In genomic region chr22:29216873-29217666, GRCh38 we compare ENCODE assay signal across 13 cellular contexts. TPM values are rescaled to one million over a fixed set of nuclear protein-coding genes. Genes with fewer than 3 reads are reported as not detected.
DNase-seq lines count a peak whose midpoint lies in the region; ATAC-seq and TF ChIP-seq lines count a peak whose summit lies in the region.
"Had no signal": no experiment of that assay in that cellular context is flagged by ENCODE, and none has a peak within 500 bp of the region (broad histone marks: within the 10 kb centered on the region; RNA-seq: fewer than 3 reads in every experiment).

No MANE protein-coding gene starts in this region.

- H3K27ac ChIP-seq in RWPE2 (ENCODE audit: poor library complexity, severe bottlenecking), result no peak overlapping the region

- ATAC-seq in RWPE2 (ENCODE audit: low read depth) (peak; percentile 49; the same call in 2 of the 3 replicates), sciatic nerve (peak; percentile 66), GM18519 (IDR thresholded peaks at IDR 0.05; ENCODE audit: low FRiP score, unreplicated experiment) (no peak)

- DNase-seq in GM03348 (ENCODE audit: low spot score), result peak; percentile 74
- DNase-seq in RWPE2 (ENCODE audit: low spot score), result peak; percentile 57
- DNase-seq in globus pallidus (ENCODE audit: low spot score), result peak; percentile 12
- no peak for DNase-seq in sciatic nerve (ENCODE audit: low spot score)
- DNase-seq in NCI-H1694 (lab: John Stamatoyannopoulos, UW), result no peak
- no peak for DNase-seq in NCI-H524 (lab: John Stamatoyannopoulos, UW)
- no peak for DNase-seq in activated T-cell treated with anti-CD3 and anti-CD28 coated beads for 4 hours
- DNase-seq: activated CD4-positive, alpha-beta T cell treated with anti-CD3 and anti-CD28 coated beads, Interleukin-2, amount 50 U/mL, for 1 hour; activated naive CD8-positive, alpha-beta T cell treated with anti-CD3 and anti-CD28 coated beads for 36 hours; effector CD8-positive, alpha-beta T cell; NCI-H2107 had no signal

- H3K4me3 ChIP-seq in RWPE2 (ENCODE audit: severe bottlenecking), result no peak overlapping the region

- intact Hi-C loops in sciatic nerve (cut with DNase I), result no loop called here

- no peaks in the 10 kb centered on the region for H3K4me1 ChIP-seq in RWPE2 (ENCODE audit: insufficient read depth, poor library complexity, severe bottlenecking)

- no peaks in the 10 kb centered on the region for H3K27me3 ChIP-seq in RWPE2 (ENCODE audit: insufficient read depth, poor library complexity, severe bottlenecking)

- TF ChIP-seq CTCF in RWPE2 (IDR thresholded peaks at IDR 0.05; ENCODE audit: poor library complexity, severe bottlenecking), result no peak

- H3K9me3 ChIP-seq in RWPE2 (ENCODE audit: severe bottlenecking), result no peaks in the 10 kb centered on the region

- no peaks in the 10 kb centered on the region for H3K36me3 ChIP-seq in RWPE2 (ENCODE audit: low read depth)

RNA-seq across cellular contexts. Expression of gene EMID1, which starts 11.4 kb away (rescaled TPM):
- total RNA-seq in sciatic nerve, result 3.7 TPM
- total RNA-seq: activated naive CD8-positive, alpha-beta T cell treated with anti-CD3 and anti-CD28 coated beads for 36 hours; pulmonary artery endothelial cell had no signal

RNA-seq across cellular contexts. Expression of gene RHBDD3, which starts 50.7 kb away (rescaled TPM):
- 18.0 TPM for total RNA-seq in sciatic nerve

RNA-seq across cellular contexts. Expression of gene EWSR1, which starts 51.0 kb away (rescaled TPM):
- 194 TPM for total RNA-seq in sciatic nerve

Comparison
In these comparisons a context has a peak if more than half of its experiments do, and no peak if none do; other contexts are left out.
1. DNase-seq: peak in GM03348 (single experiment), RWPE2 (single experiment) and globus pallidus (single experiment); none in sciatic nerve (single experiment), NCI-H1694 (single experiment), NCI-H524 (0 of 2) and activated T-cell treated with anti-CD3 and anti-CD28 coated beads for 4 hours (single experiment).